ENCODE assay signal across 10 cellular contexts in the genomic region with DNA sequence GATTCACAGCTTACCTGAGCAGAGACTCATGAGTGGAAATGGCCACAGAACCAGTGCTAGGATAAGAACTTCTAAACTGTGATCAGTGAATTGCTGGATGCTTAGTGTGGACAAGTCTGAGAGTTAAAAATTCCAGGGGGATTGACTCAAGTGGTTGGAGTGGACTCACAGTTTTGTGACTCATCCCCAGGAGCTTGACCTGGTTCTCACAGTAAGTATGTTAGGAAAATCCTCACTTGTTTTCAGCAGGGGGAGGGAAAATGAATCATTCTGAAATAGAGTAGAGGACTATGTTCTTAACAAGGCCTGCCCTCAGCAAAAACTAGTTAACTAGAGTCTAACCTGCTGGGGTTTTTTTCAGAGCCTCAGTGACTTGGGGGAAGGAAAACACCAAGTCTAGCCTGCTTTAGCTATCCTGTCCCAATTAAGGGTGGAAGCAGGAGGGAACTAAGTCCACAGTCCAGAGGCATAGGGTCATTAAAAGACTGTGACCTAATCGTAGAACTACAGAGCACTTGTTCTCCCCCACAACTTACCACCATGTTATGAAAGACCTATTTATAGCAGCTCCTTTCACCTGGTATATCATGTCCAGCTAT. TPM values are rescaled to one million over a fixed set of nuclear protein-coding genes. Genes with fewer than 3 reads are reported as not detected.
DNase-seq lines count a peak whose midpoint lies in the region; ATAC-seq, FAIRE-seq and TF ChIP-seq lines count a peak whose summit lies in the region.
"Had no signal": no experiment of that assay in that cellular context is flagged by ENCODE, and none has a peak within 500 bp of the region (broad histone marks: within the 10 kb centered on the region; RNA-seq: fewer than 3 reads in every experiment).

No MANE protein-coding gene starts in this region.

- H4K20me1 ChIP-seq in K562 (replicated peaks; ENCODE audit: control insufficient read depth, insufficient read depth, low read length): no peaks in the 10 kb centered on the region
- H4K20me1 ChIP-seq in keratinocyte (ENCODE audit: control insufficient read depth, extremely low read depth, insufficient read depth, low read length): no peaks in the 10 kb centered on the region

- CTCF ChIA-PET in K562 (lab: Yijun Ruan, JAX; ENCODE audit: low intra/inter-chr PET ratio): no interaction called here

- H3K79me2 ChIP-seq in K562 (ENCODE audit: control insufficient read depth, insufficient read depth, low read length) (peaks cover 36% of the 10 kb centered on the region), keratinocyte (ENCODE audit: control insufficient read depth, insufficient read depth, low read length) (no peaks in the 10 kb centered on the region)

- H3K4me1 ChIP-seq in K562 (replicated peaks in 1 of 2; ENCODE audit: control insufficient read depth in 2 of 2, insufficient read depth in 2 of 2, low read length in 2 of 2) (peaks cover 22 to 35% of the 10 kb centered on the region in 2 experiments), keratinocyte (ENCODE audit: control insufficient read depth, extremely low read depth, insufficient read depth, low read length) (peaks cover 17% of the 10 kb centered on the region), uterus (no peaks in the 10 kb centered on the region)

- no peaks in the 10 kb centered on the region for H3K9me3 Mint-ChIP-seq in stimulated activated naive CD8-positive, alpha-beta T cell treated with anti-CD3 and anti-CD28 coated beads, Interleukin-15, amount 100 ng/mL, for 72 hours
- H3K9me3 Mint-ChIP-seq: activated naive CD4-positive, alpha-beta T cell treated with anti-CD3 and anti-CD28 coated beads, Interleukin-2, amount 50 U/mL, for 24 hours; mesothelial cell of epicardium had no signal

- peak overlapping the region; percentile 58 for H3K27ac ChIP-seq in K562 (ENCODE audit: extremely low read depth, low read depth, low read length)
- peak overlapping the region; percentile 37 for H3K27ac ChIP-seq in keratinocyte (ENCODE audit: control insufficient read depth, insufficient read depth, low read length)
- H3K27ac ChIP-seq in uterus: peak overlapping the region; percentile 71 to 80

- POLR2A ChIA-PET in K562 (lab: Yijun Ruan, JAX): interaction anchor here (0.6 to 1.4 kb wide), 4 partner anchors 9 to 200 kb away, joined by 3 to 11 read pairs (median 5); partner anchors contain the start of gene GLRX2

- TF ChIP-seq POLR2A in K562 (conservative IDR thresholded peaks at IDR 0.05) (no peak), uterus (IDR thresholded peaks at IDR 0.05) (no peak)

- H3K4me1 Mint-ChIP-seq in stimulated activated naive CD8-positive, alpha-beta T cell treated with anti-CD3 and anti-CD28 coated beads, Interleukin-15, amount 100 ng/mL, for 72 hours: peaks cover 9% of the 10 kb centered on the region

- peak overlapping the region; percentile 78 for H3K4me2 ChIP-seq in K562 (ENCODE audit: insufficient read depth, low read length)
- H3K4me2 ChIP-seq in keratinocyte (ENCODE audit: control insufficient read depth, extremely low read depth, insufficient read depth, low read depth, low read length): peak overlapping the region; percentile 57

- DNase-seq in HS-5 (ENCODE audit: low read depth): peak; percentile 94
- DNase-seq in K562 (ENCODE audit: extremely low read depth in 1 of 4, low spot score in 3 of 4): peak; percentile 35 to 77 (median 50)
- peak; percentile 89 for DNase-seq in keratinocyte (ENCODE audit: low read depth, low spot score)
- DNase-seq in uterus: peak in 1 of 2 donors; percentile 69
- DNase-seq in stimulated activated naive CD8-positive, alpha-beta T cell treated with anti-CD3 and anti-CD28 coated beads, Interleukin-15, amount 100 ng/mL, for 72 hours: no peak
- DNase-seq: SIG-M5 had no signal

- no peaks in the 10 kb centered on the region for H3K9me1 ChIP-seq in K562 (ENCODE audit: control insufficient read depth, insufficient read depth, low read length)
- no peaks in the 10 kb centered on the region for H3K9me1 ChIP-seq in keratinocyte (ENCODE audit: control insufficient read depth, extremely low read depth, insufficient read depth, low read length)

- TF ChIP-seq CTCF in K562 (IDR thresholded peaks at IDR 0.05 in 2 of 3, conservative IDR thresholded peaks at IDR 0.05 in 1 of 3; ENCODE audit: insufficient read depth in 2 of 3, low read depth in 1 of 3, low read length in 3 of 3) (no peak), keratinocyte (optimal IDR thresholded peaks at IDR 0.05 in 1 of 3, IDR thresholded peaks at IDR 0.05 in 1 of 3, conservative IDR thresholded peaks at IDR 0.05 in 1 of 3; ENCODE audit: extremely low read depth in 1 of 3, insufficient read depth in 2 of 3, low read length in 3 of 3) (no peak), uterus (IDR thresholded peaks at IDR 0.05) (no peak)

- intact Hi-C loops in K562 (cut with micrococcal nuclease): no loop called here
- intact Hi-C loops in uterus (cut with DNase I; ENCODE audit: low total_unique reads): no loop called here

- H2AFZ ChIP-seq in K562 (ENCODE audit: low read depth, low read length) (peak overlapping the region; percentile 92), keratinocyte (ENCODE audit: control insufficient read depth, low read length) (peak overlapping the region; percentile 32)

- WGBS in K562 (ENCODE audit: insufficient coverage, low coverage, missing lambda C conversion rate): 32% methylated on average over 1 of the region's 1 CpG

- no peak overlapping the region for H3K4me3 Mint-ChIP-seq in stimulated activated naive CD8-positive, alpha-beta T cell treated with anti-CD3 and anti-CD28 coated beads, Interleukin-15, amount 100 ng/mL, for 72 hours
- H3K4me3 Mint-ChIP-seq: activated naive CD4-positive, alpha-beta T cell treated with anti-CD3 and anti-CD28 coated beads, Interleukin-2, amount 50 U/mL, for 24 hours; mesothelial cell of epicardium had no signal

- H3K36me3 ChIP-seq in K562 (ENCODE audit: control insufficient read depth, insufficient read depth, low read length) (no peaks in the 10 kb centered on the region), keratinocyte (ENCODE audit: control insufficient read depth in 2 of 2, extremely low read depth in 1 of 2, insufficient read depth in 2 of 2, low read length in 2 of 2) (no peaks in the 10 kb centered on the region), uterus (no peaks in the 10 kb centered on the region)

- TF ChIP-seq EP300 in K562 (IDR thresholded peaks at IDR 0.05; ENCODE audit: low read length): no peak; the same call in 1 of the 2 replicates

- peak; percentile 15 for ATAC-seq in K562
- ATAC-seq in GM18502 (IDR thresholded peaks at IDR 0.05; ENCODE audit: poor library complexity, unreplicated experiment): no peak
- no peak for ATAC-seq in GM18520 (IDR thresholded peaks at IDR 0.05; ENCODE audit: unreplicated experiment)
- ATAC-seq in stimulated activated naive CD8-positive, alpha-beta T cell treated with anti-CD3 and anti-CD28 coated beads, Interleukin-15, amount 100 ng/mL, for 72 hours: no peak

- H3K27ac Mint-ChIP-seq in stimulated activated naive CD8-positive, alpha-beta T cell treated with anti-CD3 and anti-CD28 coated beads, Interleukin-15, amount 100 ng/mL, for 72 hours: no peak overlapping the region
- H3K27ac Mint-ChIP-seq: activated naive CD4-positive, alpha-beta T cell treated with anti-CD3 and anti-CD28 coated beads, Interleukin-2, amount 50 U/mL, for 24 hours; mesothelial cell of epicardium had no signal

- H3K4me3 ChIP-seq in K562 (0 out of 2 replicates have a peak overlapping the region, but pooled peaks have one; percentile 9), keratinocyte (ENCODE audit: control insufficient read depth in 2 of 3, extremely low read depth in 1 of 3, insufficient read depth in 2 of 3, low read depth in 1 of 3, low read length in 3 of 3) (no peak overlapping the region), uterus (no peak overlapping the region)

- dilution Hi-C loops in keratinocyte (cut with MboI; ENCODE audit: extremely low pct_ligation_motif_present, low sequenced_read_pairs): no loop called here

- no TSS peak for BruUV-seq in K562 (replicated peaks; lab: Mats Ljungman, UMichigan)

- H3K9me3 ChIP-seq in K562 (replicated peaks; ENCODE audit: control insufficient read depth, insufficient read depth, low read depth, low read length) (no peaks in the 10 kb centered on the region), keratinocyte (ENCODE audit: control insufficient read depth, low read depth, low read length) (no peaks in the 10 kb centered on the region), uterus (no peaks in the 10 kb centered on the region)

- H3K27me3 Mint-ChIP-seq in stimulated activated naive CD8-positive, alpha-beta T cell treated with anti-CD3 and anti-CD28 coated beads, Interleukin-15, amount 100 ng/mL, for 72 hours: no peaks in the 10 kb centered on the region
- H3K27me3 Mint-ChIP-seq: activated naive CD4-positive, alpha-beta T cell treated with anti-CD3 and anti-CD28 coated beads, Interleukin-2, amount 50 U/mL, for 24 hours had no signal

- FAIRE-seq in K562 (lab: Jason Lieb, UNC) (peak; percentile 40), keratinocyte (lab: Jason Lieb, UNC) (peak; percentile 93)

- in situ Hi-C loops in K562 (cut with MboI): no loop called here

- TF ChIP-seq RAD21 in K562 (CRISPR knock-in tag; conservative IDR thresholded peaks at IDR 0.05 in 1 of 2, IDR thresholded peaks at IDR 0.05 in 1 of 2): no peak

- H3K27me3 ChIP-seq in K562 (ENCODE audit: control insufficient read depth in 2 of 2, insufficient read depth in 2 of 2, low read length in 2 of 2): no peaks in the 10 kb centered on the region
- H3K27me3 ChIP-seq in keratinocyte (ENCODE audit: control insufficient read depth, extremely low read depth, insufficient read depth, low read length): no peaks in the 10 kb centered on the region
- no peaks in the 10 kb centered on the region for H3K27me3 ChIP-seq in uterus

- H3K9ac ChIP-seq in K562 (ENCODE audit: insufficient read depth in 1 of 2, low read depth in 2 of 2, low read length in 2 of 2): peak overlapping the region; percentile 18 to 81; a peak in 3 of 4 replicates
- no peak overlapping the region for H3K9ac ChIP-seq in keratinocyte (ENCODE audit: control insufficient read depth, extremely low read depth, insufficient read depth, low read length)

RNA-seq across cellular contexts. Expression of gene CDC73, which starts 6.1 kb away (rescaled TPM):
- total RNA-seq in K562 (2011; cell fraction: chromatin; rRNA removed; ENCODE audit: low replicate concordance): 67.4 and 171 TPM in 2 replicates
- 19.8 and 31.1 TPM in 2 replicates for total RNA-seq in K562 (2011; cell fraction: nucleolus; rRNA removed)
- 63.6 and 113 TPM in 2 replicates for total RNA-seq in K562 (2011; cell fraction: nucleoplasm; rRNA removed)
- 19.0 and 20.1 TPM in 2 replicates for total RNA-seq in K562 (2014; rRNA removed)
- 30.1 and 33.8 TPM in 2 replicates for total RNA-seq in K562 (2014; rRNA removed; fragmentation: Illumina TruSeq; extraction: Trizol)
- total RNA-seq in K562 (2015; rRNA removed; fragmentation: Illumina TruSeq; extraction: Trizol): 23.6 and 26.0 TPM in 2 replicates
- total RNA-seq in K562 (2021): 57.1 and 60.5 TPM in 2 replicates
- 41.3 and 61.7 TPM in 2 replicates for polyA plus RNA-seq in K562 (2011; rRNA removed)
- polyA plus RNA-seq in K562 (2011; cell fraction: cytosol; rRNA removed): 7.8 and 13.1 TPM in 2 replicates
- polyA plus RNA-seq in K562 (2011; cell fraction: nucleus; rRNA removed): 12.3 and 15.1 TPM in 2 replicates
- 18.3 and 35.0 TPM in 2 replicates for polyA plus RNA-seq in K562 (2012)
- polyA plus RNA-seq in K562 (2014; fragmentation: Illumina TruSeq; extraction: Trizol): 35.1 and 42.5 TPM in 2 replicates
- polyA plus RNA-seq in K562 (2014; fragmentation: Nextera tagmentation; extraction: Ambion mirVana): 10 to 100 TPM; 23.7 to 28.7 TPM
- 28.8 and 30.1 TPM in 2 replicates for polyA plus RNA-seq in K562 (2014; rRNA removed)
- 122 and 129 TPM in 2 replicates for polyA minus RNA-seq in K562 (2011; rRNA and poly(A)+ RNA removed)
- 24.0 and 28.8 TPM in 2 replicates for polyA minus RNA-seq in K562 (2011; cell fraction: cytosol; rRNA and poly(A)+ RNA removed)
- polyA minus RNA-seq in K562 (2011; cell fraction: nucleus; rRNA and poly(A)+ RNA removed): 42.7 and 68.6 TPM in 2 replicates
- 27.2 to 45.3 TPM (median 42.1 TPM) in 3 replicates for polyA plus RNA-seq in keratinocyte
- 54.4 TPM for polyA plus RNA-seq in keratinocyte (2011; ENCODE audit: low read depth)
- 30.4 and 52.7 TPM in 2 replicates for polyA plus RNA-seq in keratinocyte (2011; cell fraction: cytosol; rRNA removed)
- 30.3 and 51.8 TPM in 2 replicates for polyA plus RNA-seq in keratinocyte (2011; cell fraction: nucleus; rRNA removed)
- polyA plus RNA-seq in keratinocyte (2012; ENCODE audit: low replicate concordance): 26.9 and 34.9 TPM in 2 replicates
- polyA minus RNA-seq in keratinocyte: 7.9 to 72.8 TPM (median 25.4 TPM) in 3 replicates
- 35.9 TPM for polyA minus RNA-seq in keratinocyte (2011; cell fraction: cytosol; rRNA and poly(A)+ RNA removed)
- 23.4 and 50.7 TPM in 2 replicates for polyA minus RNA-seq in keratinocyte (2011; cell fraction: nucleus; rRNA and poly(A)+ RNA removed)
- total RNA-seq in uterus: 10 to 100 TPM; 14.6 to 64.7 (median 56.0) TPM

RNA-seq across cellular contexts. Expression of gene GLRX2, which starts 10.5 kb away (rescaled TPM):
- 4.8 and 10.3 TPM in 2 replicates for total RNA-seq in K562 (2011; cell fraction: chromatin; rRNA removed; ENCODE audit: low replicate concordance)
- total RNA-seq in K562 (2011; cell fraction: nucleolus; rRNA removed): 2.8 and 4.2 TPM in 2 replicates
- total RNA-seq in K562 (2011; cell fraction: nucleoplasm; rRNA removed): 4.3 and 8.2 TPM in 2 replicates
- 29.4 and 54.2 TPM in 2 replicates for total RNA-seq in K562 (2014; rRNA removed)
- total RNA-seq in K562 (2014; rRNA removed; fragmentation: Illumina TruSeq; extraction: Trizol): 82.6 and 99.3 TPM in 2 replicates
- total RNA-seq in K562 (2015; rRNA removed; fragmentation: Illumina TruSeq; extraction: Trizol): 61.4 and 72.1 TPM in 2 replicates
- 64.2 and 69.5 TPM in 2 replicates for total RNA-seq in K562 (2021)
- polyA plus RNA-seq in K562 (2011; rRNA removed): 21.4 and 47.8 TPM in 2 replicates
- polyA plus RNA-seq in K562 (2011; cell fraction: cytosol; rRNA removed): 10.6 and 15.4 TPM in 2 replicates
- 7.8 and 8.6 TPM in 2 replicates for polyA plus RNA-seq in K562 (2011; cell fraction: nucleus; rRNA removed)
- polyA plus RNA-seq in K562 (2012): 56.4 and 76.0 TPM in 2 replicates
- 47.7 and 55.1 TPM in 2 replicates for polyA plus RNA-seq in K562 (2014; fragmentation: Illumina TruSeq; extraction: Trizol)
- 10 to 100 TPM; 13.3 to 16.8 TPM for polyA plus RNA-seq in K562 (2014; fragmentation: Nextera tagmentation; extraction: Ambion mirVana)
- polyA plus RNA-seq in K562 (2014; rRNA removed): 62.2 and 62.4 TPM in 2 replicates
- polyA minus RNA-seq in K562 (2011; rRNA and poly(A)+ RNA removed): 9.6 and 14.7 TPM in 2 replicates
- 5.5 and 6.5 TPM in 2 replicates for polyA minus RNA-seq in K562 (2011; cell fraction: cytosol; rRNA and poly(A)+ RNA removed)
- polyA minus RNA-seq in K562 (2011; cell fraction: nucleus; rRNA and poly(A)+ RNA removed): 3.6 and 5.6 TPM in 2 replicates
- polyA plus RNA-seq in keratinocyte: 13.3 to 29.2 TPM (median 13.4 TPM) in 3 replicates
- 6.7 TPM for polyA plus RNA-seq in keratinocyte (2011; ENCODE audit: low read depth)
- 13.4 and 23.0 TPM in 2 replicates for polyA plus RNA-seq in keratinocyte (2011; cell fraction: cytosol; rRNA removed)
- 5.1 and 11.5 TPM in 2 replicates for polyA plus RNA-seq in keratinocyte (2011; cell fraction: nucleus; rRNA removed)
- 22.6 and 25.9 TPM in 2 replicates for polyA plus RNA-seq in keratinocyte (2012; ENCODE audit: low replicate concordance)
- 0.23 to 3.4 TPM (median 1.2 TPM) in 3 replicates for polyA minus RNA-seq in keratinocyte
- 7.9 TPM for polyA minus RNA-seq in keratinocyte (2011; cell fraction: cytosol; rRNA and poly(A)+ RNA removed)
- polyA minus RNA-seq in keratinocyte (2011; cell fraction: nucleus; rRNA and poly(A)+ RNA removed): 1.7 and 2.5 TPM in 2 replicates
- 10 to 100 TPM in 1 of 4 donors, 1 to 10 TPM in 3; 1.0 to 10.8 (median 6.6) TPM for total RNA-seq in uterus

RNA-seq across cellular contexts. Expression of gene RO60, which starts 56.3 kb away (rescaled TPM):
- 38.1 and 70.7 TPM in 2 replicates for total RNA-seq in K562 (2011; cell fraction: chromatin; rRNA removed; ENCODE audit: low replicate concordance)
- total RNA-seq in K562 (2011; cell fraction: nucleolus; rRNA removed): 42.0 and 43.2 TPM in 2 replicates
- total RNA-seq in K562 (2011; cell fraction: nucleoplasm; rRNA removed): 50.5 and 80.9 TPM in 2 replicates
- total RNA-seq in K562 (2014; rRNA removed) (118 and 156 TPM in 2 replicates), K562 (2014; rRNA removed; fragmentation: Illumina TruSeq; extraction: Trizol) (128 and 147 TPM in 2 replicates), K562 (2015; rRNA removed; fragmentation: Illumina TruSeq; extraction: Trizol) (128 TPM in 2 replicates), K562 (2021) (101 and 110 TPM in 2 replicates), uterus (100 to 1,000 TPM in 2 of 4 donors, 10 to 100 TPM in 2; 68.9 to 290 (median 98.1) TPM)
- polyA plus RNA-seq in K562 (2011; rRNA removed) (46.1 and 56.4 TPM in 2 replicates), K562 (2014; fragmentation: Illumina TruSeq; extraction: Trizol) (24.9 and 28.5 TPM in 2 replicates), K562 (2014; fragmentation: Nextera tagmentation; extraction: Ambion mirVana) (100 to 1,000 TPM in 1 of 2 experiments, 10 to 100 TPM in 1; 49.2 to 187 TPM), K562 (2014; rRNA removed) (27.7 and 32.0 TPM in 2 replicates), keratinocyte (22.0 to 27.1 TPM (median 25.6 TPM) in 3 replicates)
- 24.7 and 26.1 TPM in 2 replicates for polyA plus RNA-seq in K562 (2011; cell fraction: cytosol; rRNA removed)
- polyA plus RNA-seq in K562 (2011; cell fraction: nucleus; rRNA removed): 19.7 and 22.2 TPM in 2 replicates
- polyA plus RNA-seq in K562 (2012): 22.6 and 31.7 TPM in 2 replicates
- 285 and 314 TPM in 2 replicates for polyA minus RNA-seq in K562 (2011; rRNA and poly(A)+ RNA removed)
- 101 and 165 TPM in 2 replicates for polyA minus RNA-seq in K562 (2011; cell fraction: cytosol; rRNA and poly(A)+ RNA removed)
- 65.4 and 95.5 TPM in 2 replicates for polyA minus RNA-seq in K562 (2011; cell fraction: nucleus; rRNA and poly(A)+ RNA removed)
- polyA plus RNA-seq in keratinocyte (2011; ENCODE audit: low read depth): 52.1 TPM
- 8.3 and 14.8 TPM in 2 replicates for polyA plus RNA-seq in keratinocyte (2011; cell fraction: cytosol; rRNA removed)
- polyA plus RNA-seq in keratinocyte (2011; cell fraction: nucleus; rRNA removed): 16.1 and 25.5 TPM in 2 replicates
- 21.4 and 26.2 TPM in 2 replicates for polyA plus RNA-seq in keratinocyte (2012; ENCODE audit: low replicate concordance)
- 19.3 to 101 TPM (median 77.2 TPM) in 3 replicates for polyA minus RNA-seq in keratinocyte
- polyA minus RNA-seq in keratinocyte (2011; cell fraction: cytosol; rRNA and poly(A)+ RNA removed): 78.5 TPM
- 71.5 and 109 TPM in 2 replicates for polyA minus RNA-seq in keratinocyte (2011; cell fraction: nucleus; rRNA and poly(A)+ RNA removed)

RNA-seq across cellular contexts. Expression of gene UCHL5, which starts 56.6 kb away (rescaled TPM):
- total RNA-seq in K562 (2011; cell fraction: chromatin; rRNA removed; ENCODE audit: low replicate concordance): 52.2 and 140 TPM in 2 replicates
- 19.7 and 27.2 TPM in 2 replicates for total RNA-seq in K562 (2011; cell fraction: nucleolus; rRNA removed)
- 59.5 and 113 TPM in 2 replicates for total RNA-seq in K562 (2011; cell fraction: nucleoplasm; rRNA removed)
- total RNA-seq in K562 (2014; rRNA removed) (85.4 and 85.6 TPM in 2 replicates), K562 (2014; rRNA removed; fragmentation: Illumina TruSeq; extraction: Trizol) (114 and 132 TPM in 2 replicates), K562 (2015; rRNA removed; fragmentation: Illumina TruSeq; extraction: Trizol) (117 and 122 TPM in 2 replicates), K562 (2021) (133 and 138 TPM in 2 replicates), uterus (10 to 100 TPM in 3 of 4 donors, 1 to 10 TPM in 1; 7.4 to 40.9 (median 23.1) TPM)
- polyA plus RNA-seq in K562 (2011; rRNA removed) (117 and 174 TPM in 2 replicates), K562 (2014; fragmentation: Illumina TruSeq; extraction: Trizol) (188 and 206 TPM in 2 replicates), K562 (2014; fragmentation: Nextera tagmentation; extraction: Ambion mirVana) (10 to 100 TPM; 61.0 to 68.9 TPM), K562 (2014; rRNA removed) (151 and 180 TPM in 2 replicates), keratinocyte (26.5 to 53.7 TPM (median 34.0 TPM) in 3 replicates)
- 21.6 and 39.4 TPM in 2 replicates for polyA plus RNA-seq in K562 (2011; cell fraction: cytosol; rRNA removed)
- polyA plus RNA-seq in K562 (2011; cell fraction: nucleus; rRNA removed): 38.3 and 58.5 TPM in 2 replicates
- polyA plus RNA-seq in K562 (2012): 89.5 and 112 TPM in 2 replicates
- polyA minus RNA-seq in K562 (2011; rRNA and poly(A)+ RNA removed): 168 and 179 TPM in 2 replicates
- 44.0 and 70.9 TPM in 2 replicates for polyA minus RNA-seq in K562 (2011; cell fraction: cytosol; rRNA and poly(A)+ RNA removed)
- 62.3 and 92.4 TPM in 2 replicates for polyA minus RNA-seq in K562 (2011; cell fraction: nucleus; rRNA and poly(A)+ RNA removed)
- 127 TPM for polyA plus RNA-seq in keratinocyte (2011; ENCODE audit: low read depth)
- 29.5 and 41.1 TPM in 2 replicates for polyA plus RNA-seq in keratinocyte (2011; cell fraction: cytosol; rRNA removed)
- polyA plus RNA-seq in keratinocyte (2011; cell fraction: nucleus; rRNA removed): 17.4 and 34.8 TPM in 2 replicates
- polyA plus RNA-seq in keratinocyte (2012; ENCODE audit: low replicate concordance): 25.8 and 42.4 TPM in 2 replicates
- 2.1 to 34.2 TPM (median 19.2 TPM) in 3 replicates for polyA minus RNA-seq in keratinocyte
- 23.0 TPM for polyA minus RNA-seq in keratinocyte (2011; cell fraction: cytosol; rRNA and poly(A)+ RNA removed)
- 26.3 and 51.0 TPM in 2 replicates for polyA minus RNA-seq in keratinocyte (2011; cell fraction: nucleus; rRNA and poly(A)+ RNA removed)

Comparison
In these comparisons a context has a peak if more than half of its experiments do, and no peak if none do; other contexts are left out.
1. DNase-seq: peak in HS-5 (single experiment), K562 (4 of 4) and keratinocyte (single experiment); none in stimulated activated naive CD8-positive, alpha-beta T cell treated with anti-CD3 and anti-CD28 coated beads, Interleukin-15, amount 100 ng/mL, for 72 hours (0 of 2).
2. Peak in every context shown above with its lines, with median percentiles within 50 percentile points of each other: H3K27ac ChIP-seq.